ENCODE assay signal across 11 cellular contexts in the genomic region with DNA sequence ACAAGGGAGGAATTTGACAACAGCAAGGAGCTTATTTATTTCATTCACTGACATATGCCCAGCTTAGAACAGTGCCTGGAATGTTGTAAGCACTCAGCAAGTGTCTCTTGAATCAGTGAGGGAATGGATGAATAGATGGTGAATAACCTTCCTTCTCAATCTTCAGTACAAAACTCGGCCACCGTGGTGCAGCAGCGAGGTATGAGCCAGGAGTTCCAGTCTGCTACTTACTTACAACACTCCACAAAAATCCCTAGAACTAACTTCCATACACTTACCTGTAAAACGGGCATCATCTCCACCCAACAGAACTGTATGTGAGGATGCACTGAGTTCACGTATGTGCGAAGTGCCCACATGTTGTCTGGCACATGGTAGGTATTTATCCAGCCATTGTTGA.
A peak's percentile ranks its signal among the peaks of the same experiment; 100 is the strongest.
DNase-seq lines count a peak whose midpoint lies in the region; ATAC-seq and TF ChIP-seq lines count a peak whose summit lies in the region.
"Had no signal": no experiment of that assay in that cellular context is flagged by ENCODE, and none has a peak within 500 bp of the region (broad histone marks: within the 10 kb centered on the region; RNA-seq: fewer than 3 reads in every experiment).

No MANE protein-coding gene starts in this region.

- DNase-seq in HCT116 (ENCODE audit: low read depth, low spot score) (no peak), NCI-H446 treated with DMSO at 0.1 percent for 48 hours (lab: John Stamatoyannopoulos, UW) (peak; percentile 43), endothelial cell (ENCODE audit: low spot score) (peak; percentile 49), pons (ENCODE audit: low spot score) (peak; percentile 39), GM03348 (ENCODE audit: low spot score) (no peak)
- DNase-seq: NCI-H2029 had no signal

- peaks cover 1% of the 10 kb centered on the region for H3K27me3 Mint-ChIP-seq in endothelial cell (ENCODE audit: unreplicated experiment)

- H3K9ac ChIP-seq in HCT116 (ENCODE audit: low read length): no peak overlapping the region

- TF ChIP-seq RAD21 in HCT116 (IDR thresholded peaks at IDR 0.05; ENCODE audit: low read depth): peak; percentile 64

- RAD21 ChIA-PET in HCT116 (lab: Charles Lee; ENCODE audit: low non-redundant PET in 1 of 2, low total read pairs in 2 of 2, uncharacterized antibody in 2 of 2, unreplicated experiment in 2 of 2): no interaction called here

- TF ChIP-seq POLR2A in HCT116 (IDR thresholded peaks at IDR 0.05; ENCODE audit: borderline replicate concordance, extremely low read depth, insufficient read depth, insufficient read length): no peak

- H3K27me3 ChIP-seq in HCT116 (ENCODE audit: insufficient read depth, low read length): 0 out of 2 replicates have a peak, but pooled peaks cover 5% of the 10 kb centered on the region
- H3K27me3 ChIP-seq: dorsolateral prefrontal cortex had no signal

- H3K36me3 ChIP-seq in HCT116 (ENCODE audit: control insufficient read depth in 1 of 2, insufficient read depth in 2 of 2, low read length in 2 of 2): no peaks in the 10 kb centered on the region
- H3K36me3 ChIP-seq: prostate gland had no signal

- no peaks in the 10 kb centered on the region for H3K9me2 ChIP-seq in HCT116 (ENCODE audit: insufficient read depth)

- H3K4me1 ChIP-seq in HCT116 (ENCODE audit: control insufficient read depth in 1 of 2, insufficient read depth in 2 of 2, low read length in 2 of 2): peaks cover 7 to 13% of the 10 kb centered on the region in 2 experiments; a peak in 3 of 4 replicates
- H3K4me1 ChIP-seq: prostate gland had no signal

- TF ChIP-seq CTCF in HCT116 (IDR thresholded peaks at IDR 0.05 in 2 of 3, conservative IDR thresholded peaks at IDR 0.05 in 1 of 3; ENCODE audit: borderline replicate concordance in 1 of 3, insufficient read depth in 1 of 3, low read depth in 2 of 3, low read length in 2 of 3) (peak; percentile 35 to 60 (median 38); a peak in 4 of 6 replicates), endothelial cell (IDR thresholded peaks at IDR 0.05; ENCODE audit: unreplicated experiment) (peak; percentile 17)

- no peak overlapping the region for H3K27ac Mint-ChIP-seq in endothelial cell (ENCODE audit: unreplicated experiment)
- H3K27ac Mint-ChIP-seq: activated T-helper 2 cell treated with anti-CD3 and anti-CD28 coated beads, Interferon-gamma antibody, Interleukin-2, Interleukin-4, amounts not matched to agents 10 μg/mL and 5 μg/mL and 100 μg/mL, durations not matched to agents 14 hours and 24 hours and 36 hours had no signal

- no peaks in the 10 kb centered on the region for H4K20me1 ChIP-seq in HCT116 (ENCODE audit: insufficient read depth)

- H2AFZ ChIP-seq in HCT116 (ENCODE audit: low read depth, low read length, poor library complexity, severe bottlenecking): no peak overlapping the region

- H3K4me1 Mint-ChIP-seq in endothelial cell (ENCODE audit: unreplicated experiment): no peaks in the 10 kb centered on the region

- intact Hi-C loops in HCT116 (cut with micrococcal nuclease): loop anchor here (1.0 kb wide), 2 partner anchors 520 to 646 kb away; no protein-coding TSS in a partner anchor

- no peak overlapping the region for H3K4me3 Mint-ChIP-seq in endothelial cell (ENCODE audit: unreplicated experiment)

- H3K27ac ChIP-seq in HCT116 (ENCODE audit: low read depth, low read length): no peak overlapping the region
- H3K27ac ChIP-seq: prostate gland had no signal

- no peaks in the 10 kb centered on the region for H3K36me3 Mint-ChIP-seq in endothelial cell (ENCODE audit: low read depth, unreplicated experiment)

- ATAC-seq in HCT116: peak; percentile 84
- no peak for ATAC-seq in GM18858 (IDR thresholded peaks at IDR 0.05; ENCODE audit: unreplicated experiment)
- ATAC-seq in HG03159 (IDR thresholded peaks at IDR 0.05; ENCODE audit: unreplicated experiment): no peak

- no peak overlapping the region for H3K4me3 ChIP-seq in HCT116 (replicated peaks in 1 of 2; ENCODE audit: low read depth in 1 of 2, low read length in 2 of 2)
- H3K4me3 ChIP-seq: dorsolateral prefrontal cortex, prostate gland had no signal

- no peaks in the 10 kb centered on the region for H3K79me2 ChIP-seq in HCT116 (ENCODE audit: insufficient read depth, low read length)

- no peaks in the 10 kb centered on the region for H3K9me3 Mint-ChIP-seq in endothelial cell (ENCODE audit: unreplicated experiment)
- H3K9me3 Mint-ChIP-seq: activated T-helper 2 cell treated with anti-CD3 and anti-CD28 coated beads, Interferon-gamma antibody, Interleukin-2, Interleukin-4, amounts not matched to agents 10 μg/mL and 5 μg/mL and 100 μg/mL, durations not matched to agents 14 hours and 24 hours and 36 hours had no signal

- POLR2A ChIA-PET in HCT116 (lab: Charles Lee): no interaction called here

- no TSS peak for BruUV-seq in HCT116 (replicated peaks; lab: Mats Ljungman, UMichigan)

- no peak overlapping the region for H3K4me2 ChIP-seq in HCT116 (ENCODE audit: low read length)

- H3K9me3 ChIP-seq in HCT116 (ENCODE audit: control insufficient read depth in 1 of 2, insufficient read depth in 1 of 2, low read depth in 1 of 2, low read length in 2 of 2): no peaks in the 10 kb centered on the region
- H3K9me3 ChIP-seq: prostate gland had no signal

- CTCF ChIA-PET in HCT116 (lab: Charles Lee): interaction anchor here (1.1 kb wide), 1 partner anchor 18 kb away, joined by 3 read pairs; no protein-coding TSS in a partner anchor

TF ChIP-seq in HCT116, 20 proteins besides CTCF, POLR2A, EP300 and RAD21:
- TF ChIP-seq SRF (IDR thresholded peaks at IDR 0.05; ENCODE audit: low read depth) (no peak), POLR2AphosphoS5 (IDR thresholded peaks at IDR 0.05; ENCODE audit: low read depth, low read length) (no peak), EZH2 (IDR thresholded peaks at IDR 0.05) (no peak), YY1 (IDR thresholded peaks at IDR 0.05; ENCODE audit: extremely low read depth, insufficient replicate concordance, low read depth, low read length) (no peak)
- TF ChIP-seq, protein P1, sequence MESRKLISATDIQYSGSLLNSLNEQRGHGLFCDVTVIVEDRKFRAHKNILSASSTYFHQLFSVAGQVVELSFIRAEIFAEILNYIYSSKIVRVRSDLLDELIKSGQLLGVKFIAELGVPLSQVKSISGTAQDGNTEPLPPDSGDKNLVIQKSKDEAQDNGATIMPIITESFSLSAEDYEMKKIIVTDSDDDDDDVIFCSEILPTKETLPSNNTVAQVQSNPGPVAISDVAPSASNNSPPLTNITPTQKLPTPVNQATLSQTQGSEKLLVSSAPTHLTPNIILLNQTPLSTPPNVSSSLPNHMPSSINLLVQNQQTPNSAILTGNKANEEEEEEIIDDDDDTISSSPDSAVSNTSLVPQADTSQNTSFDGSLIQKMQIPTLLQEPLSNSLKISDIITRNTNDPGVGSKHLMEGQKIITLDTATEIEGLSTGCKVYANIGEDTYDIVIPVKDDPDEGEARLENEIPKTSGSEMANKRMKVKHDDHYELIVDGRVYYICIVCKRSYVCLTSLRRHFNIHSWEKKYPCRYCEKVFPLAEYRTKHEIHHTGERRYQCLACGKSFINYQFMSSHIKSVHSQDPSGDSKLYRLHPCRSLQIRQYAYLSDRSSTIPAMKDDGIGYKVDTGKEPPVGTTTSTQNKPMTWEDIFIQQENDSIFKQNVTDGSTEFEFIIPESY (IDR thresholded peaks at IDR 0.05; ENCODE audit: extremely low read depth, insufficient replicate concordance, low read length): no peak
- TF ChIP-seq, protein P2, sequence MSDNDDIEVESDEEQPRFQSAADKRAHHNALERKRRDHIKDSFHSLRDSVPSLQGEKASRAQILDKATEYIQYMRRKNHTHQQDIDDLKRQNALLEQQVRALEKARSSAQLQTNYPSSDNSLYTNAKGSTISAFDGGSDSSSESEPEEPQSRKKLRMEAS (IDR thresholded peaks at IDR 0.05): no peak

Comparison
In these comparisons a context has a peak if more than half of its experiments do, and no peak if none do; other contexts are left out.
1. DNase-seq: peak in NCI-H446 treated with DMSO at 0.1 percent for 48 hours (single experiment), endothelial cell (single experiment) and pons (single experiment); none in HCT116 (single experiment) and GM03348 (single experiment).